In genomic region chr7:114048386-114049235, GRCh38 we compare ENCODE assay signal across 1 cellular context.
TF ChIP-seq lines count a peak whose summit lies in the region.

No MANE protein-coding gene starts in this region.

TF ChIP-seq in K562, 482 proteins besides CTCF, POLR2A, EP300 and RAD21 (continued from another document):
- no peak for TF ChIP-seq ZBTB12 (CRISPR knock-in tag; IDR thresholded peaks at IDR 0.05)
- no peak for TF ChIP-seq BRF1 (IDR thresholded peaks at IDR 0.05; ENCODE audit: borderline replicate concordance, extremely low read depth, insufficient read length)
- TF ChIP-seq ZBTB11 (CRISPR knock-in tag; IDR thresholded peaks at IDR 0.05): 0 out of 6 replicates have a peak, but pooled peaks of 1 of the 3 experiments have one; percentile 15
- peak in 1 of 2 experiments; percentile 38; a peak in 2 of 4 replicates for TF ChIP-seq NRF1 (conservative IDR thresholded peaks at IDR 0.05 in 1 of 2, IDR thresholded peaks at IDR 0.05 in 1 of 2)
- TF ChIP-seq ZNF639 (CRISPR knock-in tag; conservative IDR thresholded peaks at IDR 0.05 in 1 of 2, IDR thresholded peaks at IDR 0.05 in 1 of 2): peak in 1 of 2 experiments; percentile 18; a peak in 1 of 4 replicates
- TF ChIP-seq ZNF586 (CRISPR knock-in tag; conservative IDR thresholded peaks at IDR 0.05): no peak
- no peak for TF ChIP-seq EGR1 (conservative IDR thresholded peaks at IDR 0.05)
- no peak for TF ChIP-seq HNRNPL (IDR thresholded peaks at IDR 0.05; ENCODE audit: low read depth, low read length)
- TF ChIP-seq TBL1XR1 (IDR thresholded peaks at IDR 0.05; ENCODE audit: low read length in 2 of 2): no peak
- TF ChIP-seq MAFG (tag; conservative IDR thresholded peaks at IDR 0.05): peak; percentile 44; the same call in 1 of the 2 replicates
